8 cellular contexts compared by ENCODE assay signal in genomic region chr10:95229724-95230627, GRCh38. TPM values are rescaled to one million over a fixed set of nuclear protein-coding genes. Genes with fewer than 3 reads are reported as not detected.
DNase-seq lines count a peak whose midpoint lies in the region; ATAC-seq and TF ChIP-seq lines count a peak whose summit lies in the region.
"Had no signal": no experiment of that assay in that cellular context is flagged by ENCODE, and none has a peak within 500 bp of the region (broad histone marks: within the 10 kb centered on the region; RNA-seq: fewer than 3 reads in every experiment).

No MANE protein-coding gene starts in this region.

- H3K36me3 ChIP-seq in HEK293 (ENCODE audit: control insufficient read depth in 2 of 2, insufficient read depth in 1 of 2, low read length in 2 of 2) = peaks cover 9 to 15% of the 10 kb centered on the region in 2 experiments; a peak in 2 of 3 replicates

- H3K27ac ChIP-seq in HEK293 (ENCODE audit: extremely low read depth, low read depth, low read length) = no peak overlapping the region
- H3K27ac ChIP-seq: SK-N-MC had no signal

- H3K9me3 ChIP-seq in HEK293 (ENCODE audit: control insufficient read depth, insufficient read depth, low read depth, low read length) = no peaks in the 10 kb centered on the region

- H3K4me3 ChIP-seq in HEK293 (ENCODE audit: low read depth, low read length) = no peak overlapping the region
- H3K4me3 ChIP-seq: SK-N-MC had no signal

- CTCF ChIA-PET in HEK293 (lab: Yijun Ruan, JAX) = interaction anchor here (0.5 kb wide), 1 partner anchor 134 kb away, joined by 3 read pairs; no protein-coding TSS in a partner anchor
- CTCF ChIA-PET in activated CD8-positive, alpha-beta T cell treated with anti-CD3 and anti-CD28 coated beads for 36 hours (lab: Charles Lee) = interaction anchor here (1.0 to 2.3 kb wide), 3 partner anchors 11 to 13 kb away, joined by 3 to 14 read pairs (median 3); no protein-coding TSS in a partner anchor

- H3K27me3 Mint-ChIP-seq in activated CD8-positive, alpha-beta T cell treated with anti-CD3 and anti-CD28 coated beads for 36 hours = peaks cover 8% of the 10 kb centered on the region
- no peaks in the 10 kb centered on the region for H3K27me3 Mint-ChIP-seq in stimulated activated naive B cell treated with anti-CD40 and anti-IgM and Interleukin-4, amounts not matched to agents 10 μg/mL and 1 μg/mL and 100 μg/mL, for 72 hours

- no peaks in the 10 kb centered on the region for H3K4me1 ChIP-seq in HEK293 (ENCODE audit: control insufficient read depth, insufficient read depth, low read length)

- peaks cover 5% of the 10 kb centered on the region for H3K36me3 Mint-ChIP-seq in activated CD8-positive, alpha-beta T cell treated with anti-CD3 and anti-CD28 coated beads for 36 hours (ENCODE audit: low read depth)
- H3K36me3 Mint-ChIP-seq in stimulated activated naive B cell treated with anti-CD40 and anti-IgM and Interleukin-4, amounts not matched to agents 10 μg/mL and 1 μg/mL and 100 μg/mL, for 72 hours = peaks cover 18 to 30% of the 10 kb centered on the region in 2 donors

- ATAC-seq in activated CD8-positive, alpha-beta T cell treated with anti-CD3 and anti-CD28 coated beads for 36 hours = no peak
- ATAC-seq in stimulated activated naive B cell treated with anti-CD40 and anti-IgM and Interleukin-4, amounts not matched to agents 10 μg/mL and 1 μg/mL and 100 μg/mL, for 72 hours (replicated peaks) = peak in 1 of 2 donors; percentile 14
- ATAC-seq in HG03521 (IDR thresholded peaks at IDR 0.05; ENCODE audit: unreplicated experiment) (no peak), GM19395 (IDR thresholded peaks at IDR 0.05; ENCODE audit: unreplicated experiment) (no peak)

- H3K4me1 Mint-ChIP-seq in activated CD8-positive, alpha-beta T cell treated with anti-CD3 and anti-CD28 coated beads for 36 hours (ENCODE audit: low read depth) = peaks cover 11% of the 10 kb centered on the region
- peaks cover 18 to 22% of the 10 kb centered on the region in 2 donors for H3K4me1 Mint-ChIP-seq in stimulated activated naive B cell treated with anti-CD40 and anti-IgM and Interleukin-4, amounts not matched to agents 10 μg/mL and 1 μg/mL and 100 μg/mL, for 72 hours

- intact Hi-C loops in activated CD8-positive, alpha-beta T cell treated with anti-CD3 and anti-CD28 coated beads for 36 hours (cut with micrococcal nuclease) = no loop called here

- H3K27ac Mint-ChIP-seq in activated CD8-positive, alpha-beta T cell treated with anti-CD3 and anti-CD28 coated beads for 36 hours = peak overlapping the region; percentile 83
- peak overlapping the region; percentile 97 for H3K27ac Mint-ChIP-seq in stimulated activated naive B cell treated with anti-CD40 and anti-IgM and Interleukin-4, amounts not matched to agents 10 μg/mL and 1 μg/mL and 100 μg/mL, for 72 hours

- POLR2A ChIA-PET in HEK293 (lab: Yijun Ruan, JAX) = no interaction called here
- POLR2A ChIA-PET in activated CD8-positive, alpha-beta T cell treated with anti-CD3 and anti-CD28 coated beads for 36 hours (lab: Charles Lee) = no interaction called here

- DNase-seq in activated CD8-positive, alpha-beta T cell treated with anti-CD3 and anti-CD28 coated beads for 36 hours = no peak
- DNase-seq in iPS DF 19.7 (ENCODE audit: low read depth, low spot score) (peak; percentile 84), GM19238 (ENCODE audit: insufficient read length, low spot score) (no peak)
- no peak for DNase-seq in stimulated activated naive B cell treated with anti-CD40 and anti-IgM and Interleukin-4, amounts not matched to agents 10 μg/mL and 1 μg/mL and 100 μg/mL, for 72 hours

- no peak for TF ChIP-seq CTCF in HEK293 (tag by site-specific recombination; IDR thresholded peaks at IDR 0.05)
- no peak for TF ChIP-seq CTCF in activated CD8-positive, alpha-beta T cell treated with anti-CD3 and anti-CD28 coated beads for 36 hours (IDR thresholded peaks at IDR 0.05)

- H3K4me3 Mint-ChIP-seq in activated CD8-positive, alpha-beta T cell treated with anti-CD3 and anti-CD28 coated beads for 36 hours = peak overlapping the region; percentile 67
- peak overlapping the region; percentile 87 to 98 for H3K4me3 Mint-ChIP-seq in stimulated activated naive B cell treated with anti-CD40 and anti-IgM and Interleukin-4, amounts not matched to agents 10 μg/mL and 1 μg/mL and 100 μg/mL, for 72 hours

- peaks cover 6% of the 10 kb centered on the region for H3K9me3 Mint-ChIP-seq in activated CD8-positive, alpha-beta T cell treated with anti-CD3 and anti-CD28 coated beads for 36 hours
- H3K9me3 Mint-ChIP-seq in stimulated activated naive B cell treated with anti-CD40 and anti-IgM and Interleukin-4, amounts not matched to agents 10 μg/mL and 1 μg/mL and 100 μg/mL, for 72 hours = no peaks in the 10 kb centered on the region

TF ChIP-seq in HEK293, 187 proteins besides CTCF, POLR2A, EP300 and RAD21:
- TF ChIP-seq ZBTB1 (tag by site-specific recombination; IDR thresholded peaks at IDR 0.05) (no peak), ZBTB10 (tag by site-specific recombination; IDR thresholded peaks at IDR 0.05) (no peak), ZNF530 (tag by site-specific recombination; IDR thresholded peaks at IDR 0.05; ENCODE audit: low read depth) (no peak), EGR2 (tag by site-specific recombination; IDR thresholded peaks at IDR 0.05; ENCODE audit: low read depth) (no peak), ZNF37A (tag by site-specific recombination; IDR thresholded peaks at IDR 0.05) (no peak), ZNF169 (tag by site-specific recombination; IDR thresholded peaks at IDR 0.05) (peak; percentile 75; the same call in 1 of the 2 replicates), ZNF548 (tag by site-specific recombination; IDR thresholded peaks at IDR 0.05) (no peak), ZNF394 (tag by site-specific recombination; IDR thresholded peaks at IDR 0.05; ENCODE audit: borderline replicate concordance) (no peak)

RNA-seq across cellular contexts. Expression of gene ACSM6, which starts 35.9 kb away (rescaled TPM):
- not detected for total RNA-seq in activated CD8-positive, alpha-beta T cell treated with anti-CD3 and anti-CD28 coated beads for 36 hours
